ENCODE assay signal across 23 cellular contexts in genomic region chr7:142886866-142887265, GRCh38. TPM values are rescaled to one million over a fixed set of nuclear protein-coding genes. Genes with fewer than 3 reads are reported as not detected.
"Had no signal": no experiment of that assay in that cellular context is flagged by ENCODE, and none has a peak within 500 bp of the region (broad histone marks: within the 10 kb centered on the region; RNA-seq: fewer than 3 reads in every experiment).

No MANE protein-coding gene starts in this region.

- H3K4me3 ChIP-seq: colonic mucosa, gastrocnemius medialis, heart left ventricle, sigmoid colon, thyroid gland, uterus had no signal

- DNase-seq: activated CD4-positive, alpha-beta memory T cell treated with anti-CD3 and anti-CD28 coated beads for 36 hours; activated CD4-positive, alpha-beta T cell treated with anti-CD3 and anti-CD28 coated beads for 4 hours; activated naive CD4-positive, alpha-beta T cell treated with anti-CD3 and anti-CD28 coated beads for 36 hours; central memory CD4-positive, alpha-beta T cell; colonic mucosa; erythroblast; gastrocnemius medialis; kidney glomerular epithelial cell; mesendoderm; natural killer cell; sigmoid colon; stimulated activated CD8-positive, alpha-beta memory T cell treated with anti-CD3 and anti-CD28 coated beads, Interleukin-4, amount 100 ng/mL, for 48 hours; stimulated activated naive CD4-positive, alpha-beta T cell; thyroid gland had no signal

- H3K9me3 Mint-ChIP-seq: activated CD4-positive, alpha-beta memory T cell treated with anti-CD3 and anti-CD28 coated beads for 36 hours; activated naive CD4-positive, alpha-beta T cell treated with anti-CD3 and anti-CD28 coated beads for 36 hours; activated T-helper 17 cell treated with anti-CD3 and anti-CD28 coated beads, Interleukin-2, amount 50 U/mL, for 72 hours; natural killer cell had no signal

- H3K27ac ChIP-seq: colonic mucosa, gastrocnemius medialis, heart left ventricle, neutrophil, parathyroid adenoma, sigmoid colon, thyroid gland, uterus had no signal

- H3K9me3 ChIP-seq: colonic mucosa, gastrocnemius medialis, heart left ventricle, neutrophil, sigmoid colon, thyroid gland, uterus had no signal

- H3K27ac Mint-ChIP-seq: activated CD4-positive, alpha-beta memory T cell treated with anti-CD3 and anti-CD28 coated beads for 36 hours; activated naive CD4-positive, alpha-beta T cell treated with anti-CD3 and anti-CD28 coated beads for 36 hours; activated T-helper 17 cell treated with anti-CD3 and anti-CD28 coated beads, Interleukin-2, amount 50 U/mL, for 72 hours; brain; natural killer cell; T-helper 1 cell treated with Interleukin-12 subunit alpha and Interleukin-12 subunit beta and Interleukin-4 antibody, amounts not matched to agents 30 μg/mL and 1 μg/mL, for 36 hours had no signal

- H3K27me3 ChIP-seq: colonic mucosa, neutrophil, sigmoid colon, thyroid gland, uterus had no signal

- H3K4me1 ChIP-seq: colonic mucosa, gastrocnemius medialis, heart left ventricle, sigmoid colon, uterus had no signal

- H3K4me3 Mint-ChIP-seq: activated CD4-positive, alpha-beta memory T cell treated with anti-CD3 and anti-CD28 coated beads for 36 hours; activated naive CD4-positive, alpha-beta T cell treated with anti-CD3 and anti-CD28 coated beads for 36 hours; activated T-helper 17 cell treated with anti-CD3 and anti-CD28 coated beads, Interleukin-2, amount 50 U/mL, for 72 hours; brain; natural killer cell; T-helper 1 cell treated with Interleukin-12 subunit alpha and Interleukin-12 subunit beta and Interleukin-4 antibody, amounts not matched to agents 30 μg/mL and 1 μg/mL, for 36 hours had no signal

- H3K36me3 Mint-ChIP-seq: activated CD4-positive, alpha-beta memory T cell treated with anti-CD3 and anti-CD28 coated beads for 36 hours; brain; natural killer cell had no signal

- H3K36me3 ChIP-seq: colonic mucosa, gastrocnemius medialis, heart left ventricle, neutrophil, sigmoid colon, thyroid gland, uterus had no signal

- H3K4me1 Mint-ChIP-seq: activated T-helper 17 cell treated with anti-CD3 and anti-CD28 coated beads, Interleukin-2, amount 50 U/mL, for 72 hours; brain; natural killer cell had no signal

- ATAC-seq: activated T-helper 17 cell treated with anti-CD3 and anti-CD28 coated beads, Interleukin-2, amount 50 U/mL, for 72 hours; gastrocnemius medialis; heart left ventricle had no signal

RNA-seq across cellular contexts. Expression of gene TRPV6, which starts 1.3 kb away (rescaled TPM):
- total RNA-seq: activated CD4-positive, alpha-beta memory T cell treated with anti-CD3 and anti-CD28 coated beads for 36 hours; activated naive CD4-positive, alpha-beta T cell treated with anti-CD3 and anti-CD28 coated beads for 36 hours; gastrocnemius medialis; natural killer cell; sigmoid colon had no signal
- polyA plus RNA-seq: heart left ventricle had no signal

RNA-seq across cellular contexts. Expression of gene TRPV5, which starts 46.7 kb away (rescaled TPM):
- total RNA-seq: activated CD4-positive, alpha-beta memory T cell treated with anti-CD3 and anti-CD28 coated beads for 36 hours; activated naive CD4-positive, alpha-beta T cell treated with anti-CD3 and anti-CD28 coated beads for 36 hours; colonic mucosa; gastrocnemius medialis; heart left ventricle; natural killer cell; sigmoid colon; subcutaneous adipose tissue; thyroid gland had no signal
- polyA plus RNA-seq: heart left ventricle, liver had no signal

RNA-seq across cellular contexts. Expression of gene LLCFC1, which starts 52.4 kb away (rescaled TPM):
- total RNA-seq: activated CD4-positive, alpha-beta memory T cell treated with anti-CD3 and anti-CD28 coated beads for 36 hours; activated naive CD4-positive, alpha-beta T cell treated with anti-CD3 and anti-CD28 coated beads for 36 hours; activated T-helper 17 cell treated with anti-CD3 and anti-CD28 coated beads, Interleukin-2, amount 50 U/mL, for 72 hours; colonic mucosa; gastrocnemius medialis; heart left ventricle; liver; natural killer cell; sigmoid colon; subcutaneous adipose tissue; uterus had no signal
- polyA plus RNA-seq: heart left ventricle, liver, sigmoid colon had no signal
